Comparison of ENCODE assay signal across 8 cellular contexts in genomic region chr19:507286-508203, GRCh38. TPM values are rescaled to one million over a fixed set of nuclear protein-coding genes. Genes with fewer than 3 reads are reported as not detected.
DNase-seq lines count a peak whose midpoint lies in the region; ATAC-seq, FAIRE-seq and TF ChIP-seq lines count a peak whose summit lies in the region.

TPGS1 (plus strand) TSS chr19:507497; CDS start chr19:507507, 10 bp downstream.

- peaks cover 16% of the 10 kb centered on the region for H3K79me2 ChIP-seq in keratinocyte (ENCODE audit: control insufficient read depth, insufficient read depth, low read length)

- no peaks in the 10 kb centered on the region for H3K9me3 Mint-ChIP-seq in central memory CD8-positive, alpha-beta T cell

- no peaks in the 10 kb centered on the region for H4K20me1 ChIP-seq in keratinocyte (ENCODE audit: control insufficient read depth, extremely low read depth, insufficient read depth, low read length)

- peak within 1 kb of the TSS; percentile 84 for H3K4me3 Mint-ChIP-seq in central memory CD8-positive, alpha-beta T cell

- H3K27me3 ChIP-seq in keratinocyte (ENCODE audit: control insufficient read depth, extremely low read depth, insufficient read depth, low read length): no peaks in the 10 kb centered on the region

- peak within 1 kb of the TSS; percentile 57 to 88 (median 74) for H3K4me3 ChIP-seq in keratinocyte (ENCODE audit: control insufficient read depth in 2 of 3, extremely low read depth in 1 of 3, insufficient read depth in 2 of 3, low read depth in 1 of 3, low read length in 3 of 3)

- no peak for TF ChIP-seq CTCF in keratinocyte (optimal IDR thresholded peaks at IDR 0.05 in 1 of 3, IDR thresholded peaks at IDR 0.05 in 1 of 3, conservative IDR thresholded peaks at IDR 0.05 in 1 of 3; ENCODE audit: extremely low read depth in 1 of 3, insufficient read depth in 2 of 3, low read length in 3 of 3)

- H3K4me1 Mint-ChIP-seq in central memory CD8-positive, alpha-beta T cell: peaks cover 37% of the 10 kb centered on the region

- H3K9me1 ChIP-seq in keratinocyte (ENCODE audit: control insufficient read depth, extremely low read depth, insufficient read depth, low read length): peaks cover 4% of the 10 kb centered on the region

- peak within 1 kb of the TSS; percentile 84 for H3K4me2 ChIP-seq in keratinocyte (ENCODE audit: control insufficient read depth, extremely low read depth, insufficient read depth, low read depth, low read length)

- H3K36me3 Mint-ChIP-seq in central memory CD8-positive, alpha-beta T cell (ENCODE audit: insufficient read depth): peaks cover 26% of the 10 kb centered on the region

- ATAC-seq in GM18508 (IDR thresholded peaks at IDR 0.05; ENCODE audit: insufficient read depth, unreplicated experiment) (peak; percentile 16), HG02973 (IDR thresholded peaks at IDR 0.05; ENCODE audit: unreplicated experiment) (peak; percentile 47)
- peak; percentile 45 for ATAC-seq in central memory CD8-positive, alpha-beta T cell (replicated peaks; ENCODE audit: extremely low read depth, poor library complexity, severe bottlenecking)

- H3K27me3 Mint-ChIP-seq in central memory CD8-positive, alpha-beta T cell: no peaks in the 10 kb centered on the region

- peak within 1 kb of the TSS; percentile 88 for H3K27ac ChIP-seq in keratinocyte (ENCODE audit: control insufficient read depth, insufficient read depth, low read length)

- peak; percentile 95 for DNase-seq in 8988T
- peak; percentile 81 for DNase-seq in NCI-H2171 treated with DMSO at 0.1 percent for 48 hours (lab: John Stamatoyannopoulos, UW)
- peak; percentile 80 for DNase-seq in activated CD4-positive, CD25-positive, alpha-beta regulatory T cell treated with anti-CD3 and anti-CD28 coated beads, Interleukin-2, amount 50 U/mL, for 16 hours (ENCODE audit: low read depth, low spot score)
- DNase-seq in central memory CD8-positive, alpha-beta T cell (ENCODE audit: low spot score in 2 of 2): peak in 1 of 2 donors; percentile 50
- DNase-seq in keratinocyte (ENCODE audit: low read depth, low spot score): no peak
- DNase-seq in stimulated activated CD4-positive, alpha-beta T cell treated with anti-CD3 and anti-CD28 coated beads, Interleukin-12 subunit alpha, Interleukin-12 subunit beta, amount 100 ng/mL, for 48 hours (ENCODE audit: low read depth in 2 of 3, low spot score in 1 of 3): peak in 2 of 3 donors; percentile 78 to 80

- H3K27ac Mint-ChIP-seq in central memory CD8-positive, alpha-beta T cell (ENCODE audit: low read depth): peak within 1 kb of the TSS; percentile 89

- H3K36me3 ChIP-seq in keratinocyte (ENCODE audit: control insufficient read depth in 2 of 2, extremely low read depth in 1 of 2, insufficient read depth in 2 of 2, low read length in 2 of 2): peaks cover 0 to 3% of the 10 kb centered on the region in 2 experiments

- FAIRE-seq in keratinocyte (lab: Jason Lieb, UNC): no peak

- H3K4me1 ChIP-seq in keratinocyte (ENCODE audit: control insufficient read depth, extremely low read depth, insufficient read depth, low read length): peaks cover 32% of the 10 kb centered on the region

- H2AFZ ChIP-seq in keratinocyte (ENCODE audit: control insufficient read depth, low read length): peak within 1 kb of the TSS; percentile 96

- dilution Hi-C loops in keratinocyte (cut with MboI; ENCODE audit: extremely low pct_ligation_motif_present, low sequenced_read_pairs): no loop called here

- H3K9ac ChIP-seq in keratinocyte (ENCODE audit: control insufficient read depth, extremely low read depth, insufficient read depth, low read length): peak within 1 kb of the TSS; percentile 85

- H3K9me3 ChIP-seq in keratinocyte (ENCODE audit: control insufficient read depth, low read depth, low read length): no peaks in the 10 kb centered on the region

RNA-seq across cellular contexts. Expression of gene TPGS1, which starts in this region (rescaled TPM):
- 1.4 to 3.3 TPM (median 1.9 TPM) in 3 replicates for polyA plus RNA-seq in keratinocyte
- 0.24 TPM for polyA plus RNA-seq in keratinocyte (2011; ENCODE audit: low read depth)
- polyA plus RNA-seq in keratinocyte (2011; cell fraction: cytosol; rRNA removed): 0.62 and 4.3 TPM in 2 replicates
- 1.6 and 3.5 TPM in 2 replicates for polyA plus RNA-seq in keratinocyte (2011; cell fraction: nucleus; rRNA removed)
- 1.8 and 5.8 TPM in 2 replicates for polyA plus RNA-seq in keratinocyte (2012; ENCODE audit: low replicate concordance)
- polyA minus RNA-seq in keratinocyte: 0.35 to 0.79 TPM (median 0.40 TPM) in 3 replicates
- 12.9 TPM for polyA minus RNA-seq in keratinocyte (2011; cell fraction: cytosol; rRNA and poly(A)+ RNA removed)
- polyA minus RNA-seq in keratinocyte (2011; cell fraction: nucleus; rRNA and poly(A)+ RNA removed): 2.7 and 3.7 TPM in 2 replicates
